16 cellular contexts compared by ENCODE assay signal in the genomic region with DNA sequence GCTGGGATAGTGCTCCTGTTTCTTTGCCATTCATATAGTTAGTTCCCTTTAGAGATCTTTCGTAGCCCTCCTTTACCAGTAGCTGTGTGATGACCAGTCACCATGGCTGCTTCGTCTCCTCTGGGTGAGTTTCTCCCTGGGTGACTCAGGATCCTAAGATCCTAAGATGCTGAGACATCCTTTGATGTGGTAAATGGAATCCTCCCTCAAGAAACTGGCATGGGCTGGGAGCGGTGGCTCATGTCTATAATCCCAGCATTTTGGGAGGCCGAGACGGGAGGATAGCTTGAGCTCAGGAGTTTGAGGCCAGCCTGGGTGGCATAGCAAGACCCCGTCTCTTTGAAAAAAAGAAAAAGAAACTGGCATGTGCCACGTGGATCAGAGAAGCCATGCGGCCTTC.
A peak's percentile ranks its signal among the peaks of the same experiment; 100 is the strongest.
DNase-seq lines count a peak whose midpoint lies in the region; ATAC-seq and TF ChIP-seq lines count a peak whose summit lies in the region.
"Had no signal": no experiment of that assay in that cellular context is flagged by ENCODE, and none has a peak within 500 bp of the region (broad histone marks: within the 10 kb centered on the region; RNA-seq: fewer than 3 reads in every experiment).

No MANE protein-coding gene starts in this region.

- DNase-seq in AG04449 (ENCODE audit: low read depth, low spot score) (peak; percentile 74), HK-2 (ENCODE audit: unreplicated experiment) (peak; percentile 74), astrocyte of the hippocampus (ENCODE audit: low read depth, low spot score) (peak; percentile 80), islet precursor cell (peak; percentile 83), NOMO-1 treated with DMSO at 0.1 percent for 48 hours (lab: John Stamatoyannopoulos, UW; ENCODE audit: unreplicated experiment) (no peak)
- DNase-seq: activated CD4-positive, alpha-beta memory T cell treated with anti-CD3 and anti-CD28 coated beads, Interleukin-2, amount 10 ng/mL, durations not matched to agents 7 days and 5 days; amygdala; KBM-7; SIG-M5; upper lobe of left lung had no signal

- POLR2A ChIA-PET in AG04449 (lab: Yijun Ruan, JAX), result interaction anchor here (0.8 kb wide), 1 partner anchor 26 kb away, joined by 3 read pairs; no protein-coding TSS in a partner anchor

- no peak overlapping the region for H3K4me3 ChIP-seq in AG04449 (ENCODE audit: low read depth, low read length)
- H3K4me3 ChIP-seq: esophagus muscularis mucosa, GM12878, prostate gland, upper lobe of left lung had no signal

- no peak for TF ChIP-seq CTCF in AG04449 (IDR thresholded peaks at IDR 0.05; ENCODE audit: insufficient read depth, low read length, missing control alignments)

- CTCF ChIA-PET in AG04449 (lab: Yijun Ruan, JAX), result interaction anchor here (0.6 to 1.6 kb wide), 8 partner anchors 14 to 155 kb away, joined by 3 to 10 read pairs (median 4); a partner anchor contains a TSS

- ATAC-seq in HG02623 (IDR thresholded peaks at IDR 0.05; ENCODE audit: unreplicated experiment) (no peak), HG03521 (IDR thresholded peaks at IDR 0.05; ENCODE audit: unreplicated experiment) (no peak), HG02870 (IDR thresholded peaks at IDR 0.05; ENCODE audit: unreplicated experiment) (no peak)
- ATAC-seq: GM12878 had no signal
